2 cellular contexts compared by ENCODE assay signal in genomic region chr1:150829751-150830150, GRCh38.
TF ChIP-seq lines count a peak whose summit lies in the region.

No MANE protein-coding gene starts in this region.

TF ChIP-seq in HEK293T, 16 proteins besides CTCF, POLR2A, EP300 and RAD21:
- no peak for TF ChIP-seq ZNF384 (IDR thresholded peaks at IDR 0.05)
- no peak for TF ChIP-seq L3MBTL2 (conservative IDR thresholded peaks at IDR 0.05)
- TF ChIP-seq ARNT (IDR thresholded peaks at IDR 0.05): no peak
- TF ChIP-seq BHLHE40 (IDR thresholded peaks at IDR 0.05; ENCODE audit: borderline replicate concordance): no peak
- no peak for TF ChIP-seq FOXK2 (IDR thresholded peaks at IDR 0.05)
- no peak for TF ChIP-seq FOXM1 (IDR thresholded peaks at IDR 0.05; ENCODE audit: borderline replicate concordance)
- no peak for TF ChIP-seq SUZ12 (IDR thresholded peaks at IDR 0.05)
- TF ChIP-seq FOXA1 (IDR thresholded peaks at IDR 0.05): no peak
- TF ChIP-seq CTBP1 (IDR thresholded peaks at IDR 0.05; ENCODE audit: borderline replicate concordance): no peak
- TF ChIP-seq TARDBP (IDR thresholded peaks at IDR 0.05): no peak
- TF ChIP-seq LEF1 (IDR thresholded peaks at IDR 0.05; ENCODE audit: borderline replicate concordance): no peak
- no peak for TF ChIP-seq NFRKB (IDR thresholded peaks at IDR 0.05)
- TF ChIP-seq PKNOX1 (IDR thresholded peaks at IDR 0.05): no peak
- no peak for TF ChIP-seq ELF4 (IDR thresholded peaks at IDR 0.05)
- TF ChIP-seq HDGF (IDR thresholded peaks at IDR 0.05; ENCODE audit: borderline replicate concordance): no peak
- TF ChIP-seq SP1 (IDR thresholded peaks at IDR 0.05): no peak

TF ChIP-seq in K562, 482 proteins besides CTCF, POLR2A, EP300 and RAD21:
- TF ChIP-seq HNRNPL (IDR thresholded peaks at IDR 0.05; ENCODE audit: low read depth, low read length): no peak
- TF ChIP-seq ZNF24 (IDR thresholded peaks at IDR 0.05): peak; percentile 19; the same call in 1 of the 2 replicates
